ENCODE assay signal across 16 cellular contexts in the genomic region with DNA sequence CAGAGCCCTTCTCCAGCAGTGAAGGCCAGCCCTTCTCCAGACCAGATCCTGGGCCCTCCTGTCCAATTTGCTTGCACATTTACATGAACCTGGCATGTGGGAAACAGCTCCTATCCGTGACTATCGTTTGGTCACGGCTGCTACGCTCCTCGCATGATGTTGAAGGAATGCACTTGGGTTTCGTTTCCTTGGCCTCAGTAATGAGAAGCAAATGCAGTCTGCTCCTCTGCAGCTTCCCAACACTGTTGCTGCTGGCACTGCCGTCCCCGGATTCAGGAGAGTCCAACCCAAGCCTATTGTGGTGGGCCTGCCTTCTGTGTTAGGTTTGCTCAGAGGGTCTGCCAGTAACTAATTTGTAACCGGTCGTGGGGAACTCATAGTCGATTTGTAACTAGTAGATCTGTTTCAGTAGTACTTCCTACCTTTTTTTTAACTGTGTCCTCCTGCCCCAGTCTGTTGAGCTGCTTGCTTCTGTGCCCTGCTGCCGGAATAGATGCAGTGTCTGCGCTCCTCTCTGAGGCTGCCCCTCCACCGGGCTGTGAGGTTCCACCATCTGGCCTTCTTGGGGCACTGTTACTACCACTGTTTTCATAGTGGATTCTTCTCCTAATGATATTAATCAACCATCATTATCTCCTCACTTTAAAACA. TPM values are rescaled to one million over a fixed set of nuclear protein-coding genes. Genes with fewer than 3 reads are reported as not detected.
DNase-seq lines count a peak whose midpoint lies in the region; ATAC-seq, FAIRE-seq and TF ChIP-seq lines count a peak whose summit lies in the region.
"Had no signal": no experiment of that assay in that cellular context is flagged by ENCODE, and none has a peak within 500 bp of the region (broad histone marks: within the 10 kb centered on the region; RNA-seq: fewer than 3 reads in every experiment).

No MANE protein-coding gene starts in this region.

- TF ChIP-seq CTCF in HFF-Myc (IDR thresholded peaks at IDR 0.05; ENCODE audit: low read depth, low read length, missing control alignments) (no peak), hepatocyte (IDR thresholded peaks at IDR 0.05; ENCODE audit: poor library complexity) (no peak), kidney (IDR thresholded peaks at IDR 0.05; ENCODE audit: borderline replicate concordance, extremely low read depth, insufficient read depth) (no peak)

- no peak for FAIRE-seq in kidney (lab: Jason Lieb, UNC)
- FAIRE-seq: islet of Langerhans had no signal

- no peaks in the 10 kb centered on the region for H3K4me1 Mint-ChIP-seq in naive B cell

- H2AFZ ChIP-seq in hepatocyte: no peak overlapping the region

- peak overlapping the region in 5 of 6 donors; percentile 50 to 89 (median 70) for H3K27ac Mint-ChIP-seq in naive B cell
- H3K27ac Mint-ChIP-seq: activated naive CD4-positive, alpha-beta T cell treated with anti-CD3 and anti-CD28 coated beads for 36 hours; stimulated activated naive B cell treated with anti-CD40 and anti-IgM and Interleukin-4, amounts not matched to agents 10 μg/mL and 1 μg/mL and 100 μg/mL, for 72 hours had no signal

- H3K27me3 Mint-ChIP-seq in naive B cell: no peaks in the 10 kb centered on the region
- H3K27me3 Mint-ChIP-seq: CD4-positive, CD25-positive, alpha-beta regulatory T cell; stimulated activated naive B cell treated with anti-CD40 and anti-IgM and Interleukin-4, amounts not matched to agents 10 μg/mL and 1 μg/mL and 100 μg/mL, for 72 hours had no signal

- no peak overlapping the region for H3K4me3 ChIP-seq in BLaER1
- H3K4me3 ChIP-seq in HFF-Myc (replicated peaks; ENCODE audit: low read depth, low read length): no peak overlapping the region
- no peak overlapping the region for H3K4me3 ChIP-seq in hepatocyte
- no peak overlapping the region for H3K4me3 ChIP-seq in kidney (ENCODE audit: low read length in 2 of 2)

- H3K36me3 Mint-ChIP-seq in naive B cell: peaks cover 0 to 3% of the 10 kb centered on the region in 2 donors
- H3K36me3 Mint-ChIP-seq: CD4-positive, CD25-positive, alpha-beta regulatory T cell had no signal

- H3K9me3 ChIP-seq in BLaER1: no peaks in the 10 kb centered on the region
- no peaks in the 10 kb centered on the region for H3K9me3 ChIP-seq in hepatocyte (ENCODE audit: low read depth)
- H3K9me3 ChIP-seq in kidney (ENCODE audit: control insufficient read depth in 1 of 2, low read length in 2 of 2): no peaks in the 10 kb centered on the region
- H3K9me3 ChIP-seq: SK-N-SH had no signal

- no peak overlapping the region for H3K4me2 ChIP-seq in BLaER1
- no peak overlapping the region for H3K4me2 ChIP-seq in hepatocyte
- H3K4me2 ChIP-seq: SK-N-SH had no signal

- H3K27ac ChIP-seq in BLaER1 (peak overlapping the region; percentile 54; the same call in 1 of the 2 replicates), cingulate gyrus (ENCODE audit: low read depth, low read length) (peak overlapping the region; percentile 43), hepatocyte (no peak overlapping the region), kidney (ENCODE audit: low read depth in 2 of 2, low read length in 2 of 2) (no peak overlapping the region)
- H3K27ac ChIP-seq: foreskin keratinocyte had no signal

- intact Hi-C loops in kidney (cut with DNase I): no loop called here

- H3K9ac ChIP-seq in BLaER1 (0 out of 2 replicates have a peak overlapping the region, but pooled peaks have one; percentile 5), kidney (ENCODE audit: low read length in 2 of 2) (no peak overlapping the region)
- H3K9ac ChIP-seq: SK-N-SH had no signal

- H3K9me3 Mint-ChIP-seq in naive B cell: no peaks in the 10 kb centered on the region
- H3K9me3 Mint-ChIP-seq: activated naive CD4-positive, alpha-beta T cell treated with anti-CD3 and anti-CD28 coated beads for 36 hours; CD4-positive, CD25-positive, alpha-beta regulatory T cell; stimulated activated naive B cell treated with anti-CD40 and anti-IgM and Interleukin-4, amounts not matched to agents 10 μg/mL and 1 μg/mL and 100 μg/mL, for 72 hours had no signal

- H4K20me1 ChIP-seq in BLaER1 (no peaks in the 10 kb centered on the region), hepatocyte (ENCODE audit: insufficient read depth, poor library complexity, severe bottlenecking) (no peaks in the 10 kb centered on the region)

- ATAC-seq in naive B cell (ENCODE audit: low read depth in 2 of 2) (no peak), GM21576 (IDR thresholded peaks at IDR 0.05; ENCODE audit: unreplicated experiment) (no peak)
- ATAC-seq: foreskin keratinocyte; stimulated activated naive B cell treated with anti-CD40 and anti-IgM and Interleukin-4, amounts not matched to agents 10 μg/mL and 1 μg/mL and 100 μg/mL, for 72 hours had no signal

- H3K4me3 Mint-ChIP-seq in naive B cell: no peak overlapping the region
- H3K4me3 Mint-ChIP-seq: activated naive CD4-positive, alpha-beta T cell treated with anti-CD3 and anti-CD28 coated beads for 36 hours; CD4-positive, CD25-positive, alpha-beta regulatory T cell; stimulated activated naive B cell treated with anti-CD40 and anti-IgM and Interleukin-4, amounts not matched to agents 10 μg/mL and 1 μg/mL and 100 μg/mL, for 72 hours had no signal

- H3K36me3 ChIP-seq in BLaER1 (peaks cover 33% of the 10 kb centered on the region), hepatocyte (replicated peaks; ENCODE audit: insufficient read depth, low read depth) (no peaks in the 10 kb centered on the region), kidney (ENCODE audit: control insufficient read depth in 1 of 2, insufficient read depth in 2 of 2, low read length in 2 of 2) (peaks cover 13 to 54% of the 10 kb centered on the region in 2 donors)

- H3K79me2 ChIP-seq in hepatocyte: no peaks in the 10 kb centered on the region

- 87% methylated on average over 14 of the region's 14 CpGs for WGBS in hepatocyte (ENCODE audit: low lambda C conversion rate, missing lambda C conversion rate)

- H3K4me1 ChIP-seq in BLaER1 (peaks cover 30% of the 10 kb centered on the region), hepatocyte (ENCODE audit: insufficient read depth) (no peaks in the 10 kb centered on the region), kidney (ENCODE audit: control insufficient read depth in 1 of 2, insufficient read depth in 1 of 2, low read depth in 1 of 2, low read length in 2 of 2) (peaks cover 2 to 3% of the 10 kb centered on the region in 2 donors)

- DNase-seq in HFF-Myc (ENCODE audit: extremely low read depth, low read depth) (peak; percentile 37), naive B cell (no peak), hepatocyte (ENCODE audit: low spot score) (no peak), NCI-H2081 (lab: John Stamatoyannopoulos, UW) (no peak), kidney (no peak)
- DNase-seq: activated naive CD4-positive, alpha-beta T cell treated with anti-CD3 and anti-CD28 coated beads for 36 hours; CD4-positive, CD25-positive, alpha-beta regulatory T cell; foreskin keratinocyte; HCEC 1CT; SK-N-SH; stimulated activated CD4-positive, alpha-beta T cell treated with anti-CD3 and anti-CD28 coated beads, Interleukin-4, amount 100 ng/mL, for 4 hours; stimulated activated naive B cell treated with anti-CD40 and anti-IgM and Interleukin-4, amounts not matched to agents 10 μg/mL and 1 μg/mL and 100 μg/mL, for 72 hours had no signal

- H3K9me2 ChIP-seq in hepatocyte (replicated peaks; ENCODE audit: insufficient read depth): no peaks in the 10 kb centered on the region
- H3K9me2 ChIP-seq: SK-N-SH had no signal

- H3K27me3 ChIP-seq in BLaER1 (no peaks in the 10 kb centered on the region), hepatocyte (no peaks in the 10 kb centered on the region)
- H3K27me3 ChIP-seq: foreskin keratinocyte had no signal

RNA-seq across cellular contexts. Expression of gene WDSUB1, which starts 58.4 kb away (rescaled TPM):
- polyA plus RNA-seq in naive B cell (ENCODE audit: low read depth in 6 of 6): 10 to 100 TPM; 19.6 to 33.8 (median 25.9) TPM
- total RNA-seq in hepatocyte: 11.7 and 17.7 TPM in 2 replicates
- 18.6 and 22.3 TPM in 2 replicates for polyA plus RNA-seq in hepatocyte
- 11.6 TPM for total RNA-seq in kidney
- 22.1 TPM for polyA plus RNA-seq in kidney (ENCODE audit: insufficient read depth, low read depth, low replicate concordance)

Comparison
In these comparisons a context has a peak if more than half of its experiments do, and no peak if none do; other contexts are left out.
1. H3K27ac ChIP-seq: peak in BLaER1 (single experiment) and cingulate gyrus (single experiment); none in hepatocyte (single experiment) and kidney (0 of 2).